ENCODE assay signal across 19 cellular contexts in genomic region chr18:13810950-13811485, GRCh38. TPM values are rescaled to one million over a fixed set of nuclear protein-coding genes. Genes with fewer than 3 reads are reported as not detected.
DNase-seq lines count a peak whose midpoint lies in the region; ATAC-seq and TF ChIP-seq lines count a peak whose summit lies in the region.
"Had no signal": no experiment of that assay in that cellular context is flagged by ENCODE, and none has a peak within 500 bp of the region (broad histone marks: within the 10 kb centered on the region; RNA-seq: fewer than 3 reads in every experiment).

No MANE protein-coding gene starts in this region.

- H3K4me3 ChIP-seq in H7 (ENCODE audit: insufficient read depth, low read depth, low read length): no peak overlapping the region

- no peak for ATAC-seq in GM18519 (IDR thresholded peaks at IDR 0.05; ENCODE audit: low FRiP score, unreplicated experiment)
- ATAC-seq: Right ventricle myocardium inferior, T-cell had no signal

- DNase-seq in HT1080 (ENCODE audit: low read depth) (peak; percentile 3), SK-MEL-5 (ENCODE audit: low read depth, low spot score) (peak; percentile 21), islet precursor cell (peak; percentile 80), NCI-H1048 (lab: John Stamatoyannopoulos, UW) (no peak), H7 (no peak)
- DNase-seq in stimulated activated CD4-positive, alpha-beta T cell treated with anti-CD3 and anti-CD28 coated beads, Interleukin-1b, Interleukin-23, amount 100 ng/mL, for 48 hours: no peak
- DNase-seq: C1 segment of cervical spinal cord, DMS 273 treated with DMSO at 0.1 percent for 48 hours, Kasumi-1, NCI-H1417 treated with DMSO at 0.1 percent for 48 hours, NCI-H1930, NCI-H774, SK-N-SH, T-cell had no signal

- no peak for TF ChIP-seq CTCF in C4-2B (conservative IDR thresholded peaks at IDR 0.05)

- H3K27me3 ChIP-seq in H7 (ENCODE audit: control insufficient read depth, insufficient read depth, low read length): no peaks in the 10 kb centered on the region

- in situ Hi-C loops in SK-MEL-5 (cut with HindIII; ENCODE audit: low pct_unique_long_range_greater_than_20kb, low sequenced_read_pairs): no loop called here

- no peaks in the 10 kb centered on the region for H3K36me3 ChIP-seq in H7 (replicated peaks; ENCODE audit: control insufficient read depth, insufficient read depth, low read length)

- peak overlapping the region; percentile 10; the same call in 1 of the 2 replicates for H3K27ac ChIP-seq in C4-2B

RNA-seq across cellular contexts. Expression of gene MC5R, which starts 12.9 kb away (rescaled TPM):
- not detected in 2 replicates for total RNA-seq in HT1080 (2014; rRNA removed; shearing (Covaris generic))
- not detected in 2 replicates for polyA plus RNA-seq in HT1080 (2015; cell fraction: cytosol; rRNA removed)
- polyA plus RNA-seq in HT1080 (2015; cell fraction: nucleus; rRNA removed): not detected in 2 replicates
- not detected in 2 replicates for total RNA-seq in SK-MEL-5 (2014; rRNA removed; shearing (Covaris generic))
- not detected in 2 replicates for polyA plus RNA-seq in SK-MEL-5 (2015; cell fraction: cytosol; rRNA removed)
- polyA plus RNA-seq in SK-MEL-5 (2015; cell fraction: nucleus; rRNA removed): not detected in 2 replicates
- 0.37 TPM in 1 of 2 replicates, not detected in the other for total RNA-seq in H7 (2014; rRNA removed; shearing (Covaris generic))
- total RNA-seq: HepG2, NCI-H460, Right ventricle myocardium inferior, T-cell had no signal
- polyA plus RNA-seq: HepG2, SK-N-SH had no signal

Comparison
In these comparisons a context has a peak if more than half of its experiments do, and no peak if none do; other contexts are left out.
1. DNase-seq: peak in HT1080 (single experiment), SK-MEL-5 (single experiment) and islet precursor cell (single experiment); none in stimulated activated CD4-positive, alpha-beta T cell treated with anti-CD3 and anti-CD28 coated beads, Interleukin-1b, Interleukin-23, amount 100 ng/mL, for 48 hours (single experiment), NCI-H1048 (single experiment) and H7 (single experiment).